Comparison of ENCODE assay signal across 22 cellular contexts in the genomic region with DNA sequence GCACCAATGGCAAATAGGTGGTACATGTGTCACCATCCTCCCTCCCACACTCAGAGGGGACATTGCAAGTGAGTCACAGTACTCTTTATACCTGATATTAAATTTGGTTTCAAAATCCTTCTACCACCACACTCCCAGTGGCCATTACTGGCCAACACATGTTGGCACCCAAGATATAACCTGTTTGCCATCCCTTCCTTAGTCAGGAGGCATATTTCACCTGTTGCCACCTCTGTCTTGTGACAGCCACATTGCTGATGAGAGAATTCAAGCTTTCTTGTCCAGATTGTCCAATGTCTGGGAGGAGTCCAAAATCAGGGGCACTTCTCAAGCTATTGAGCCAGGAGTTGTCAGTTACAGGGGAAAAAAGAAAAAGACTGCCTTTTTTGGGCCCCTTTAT.
"Had no signal": no experiment of that assay in that cellular context is flagged by ENCODE, and none has a peak within 500 bp of the region (broad histone marks: within the 10 kb centered on the region; RNA-seq: fewer than 3 reads in every experiment).

No MANE protein-coding gene starts in this region.

- DNase-seq: dermis blood vessel endothelial cell; effector memory CD4-positive, alpha-beta T cell; erythroblast; esophagus squamous epithelium; left ventricle myocardium superior; lower lobe of right lung; right lobe of liver; small intestine; stimulated activated CD4-positive, alpha-beta T cell treated with anti-CD3 and anti-CD28 coated beads, Interleukin-15, amount 100 ng/mL, for 24 hours; stimulated activated CD4-positive, alpha-beta T cell treated with anti-CD3 and anti-CD28 coated beads, Interleukin-2, amount 100 ng/mL, for 48 hours; stimulated activated naive B cell treated with anti-CD40 and anti-IgM and Interleukin-4, amounts not matched to agents 10 μg/mL and 1 μg/mL and 100 μg/mL, for 72 hours; trophoblast cell had no signal

- H3K9me3 Mint-ChIP-seq: nephron; neural progenitor cell; stimulated activated naive B cell treated with anti-CD40 and anti-IgM and Interleukin-4, amounts not matched to agents 10 μg/mL and 1 μg/mL and 100 μg/mL, for 72 hours; stimulated activated naive CD8-positive, alpha-beta T cell treated with anti-CD3 and anti-CD28 coated beads, Interleukin-15, Interleukin-2, amounts not matched to agents 100 ng/mL and 50 ng/mL, for 24 hours had no signal

- H2AFZ ChIP-seq: neural progenitor cell, parathyroid adenoma had no signal

- H3K4me1 Mint-ChIP-seq: nephron; stimulated activated naive B cell treated with anti-CD40 and anti-IgM and Interleukin-4, amounts not matched to agents 10 μg/mL and 1 μg/mL and 100 μg/mL, for 72 hours had no signal

- FAIRE-seq: endometrium, frontal cortex, keratinocyte, small intestine had no signal

- H3K4me3 Mint-ChIP-seq: nephron; neural progenitor cell; stimulated activated naive B cell treated with anti-CD40 and anti-IgM and Interleukin-4, amounts not matched to agents 10 μg/mL and 1 μg/mL and 100 μg/mL, for 72 hours; stimulated activated naive CD8-positive, alpha-beta T cell treated with anti-CD3 and anti-CD28 coated beads, Interleukin-15, Interleukin-2, amounts not matched to agents 100 ng/mL and 50 ng/mL, for 24 hours had no signal

- H3K36me3 Mint-ChIP-seq: stimulated activated naive B cell treated with anti-CD40 and anti-IgM and Interleukin-4, amounts not matched to agents 10 μg/mL and 1 μg/mL and 100 μg/mL, for 72 hours had no signal

- H3K36me3 ChIP-seq: esophagus squamous epithelium, lower lobe of right lung, neural progenitor cell, right lobe of liver, thoracic aorta had no signal

- H3K27ac ChIP-seq: coronary artery, esophagus squamous epithelium, lower lobe of right lung, neural progenitor cell, parathyroid adenoma, right lobe of liver, thoracic aorta had no signal

- H3K4me3 ChIP-seq: coronary artery, esophagus squamous epithelium, lower lobe of right lung, neural progenitor cell, right lobe of liver, thoracic aorta had no signal

- H3K27me3 Mint-ChIP-seq: progenitor cell of endocrine pancreas; stimulated activated naive B cell treated with anti-CD40 and anti-IgM and Interleukin-4, amounts not matched to agents 10 μg/mL and 1 μg/mL and 100 μg/mL, for 72 hours; stimulated activated naive CD8-positive, alpha-beta T cell treated with anti-CD3 and anti-CD28 coated beads, Interleukin-15, Interleukin-2, amounts not matched to agents 100 ng/mL and 50 ng/mL, for 24 hours had no signal

- H3K27ac Mint-ChIP-seq: nephron; neural progenitor cell; progenitor cell of endocrine pancreas; stimulated activated naive B cell treated with anti-CD40 and anti-IgM and Interleukin-4, amounts not matched to agents 10 μg/mL and 1 μg/mL and 100 μg/mL, for 72 hours; stimulated activated naive CD8-positive, alpha-beta T cell treated with anti-CD3 and anti-CD28 coated beads, Interleukin-15, Interleukin-2, amounts not matched to agents 100 ng/mL and 50 ng/mL, for 24 hours had no signal

- H3K4me1 ChIP-seq: esophagus squamous epithelium, lower lobe of right lung, parathyroid adenoma, right lobe of liver had no signal

- H3K4me2 ChIP-seq: neural progenitor cell had no signal

- H3K79me2 ChIP-seq: parathyroid adenoma had no signal

- H3K9me3 ChIP-seq: esophagus squamous epithelium, lower lobe of right lung, right lobe of liver, thoracic aorta had no signal

- H3K27me3 ChIP-seq: esophagus squamous epithelium, neural progenitor cell, right lobe of liver had no signal

- ATAC-seq: left ventricle myocardium superior; lower lobe of right lung; right lobe of liver; stimulated activated naive B cell treated with anti-CD40 and anti-IgM and Interleukin-4, amounts not matched to agents 10 μg/mL and 1 μg/mL and 100 μg/mL, for 72 hours had no signal

- H3K9ac ChIP-seq: neural progenitor cell, parathyroid adenoma had no signal
